ENCODE assay signal across 8 cellular contexts in genomic region chr3:120417272-120417911, GRCh38. TPM values are rescaled to one million over a fixed set of nuclear protein-coding genes. Genes with fewer than 3 reads are reported as not detected.
A peak's percentile ranks its signal among the peaks of the same experiment; 100 is the strongest.
DNase-seq lines count a peak whose midpoint lies in the region; ATAC-seq and TF ChIP-seq lines count a peak whose summit lies in the region.

No MANE protein-coding gene starts in this region.

- ATAC-seq in CD4-positive, alpha-beta T cell (ENCODE audit: poor library complexity), result peak; percentile 99
- ATAC-seq in GM19452 (IDR thresholded peaks at IDR 0.05; ENCODE audit: unreplicated experiment) (peak; percentile 99), HG03575 (IDR thresholded peaks at IDR 0.05; ENCODE audit: extremely low read depth, insufficient number of reproducible peaks, low FRiP score, unreplicated experiment) (peak; percentile 98)
- peak; percentile 99 for ATAC-seq in activated CD8-positive, alpha-beta T cell treated with anti-CD3 and anti-CD28 coated beads for 36 hours

- peaks cover 5% of the 10 kb centered on the region for H3K27me3 Mint-ChIP-seq in CD4-positive, alpha-beta T cell
- no peaks in the 10 kb centered on the region for H3K27me3 Mint-ChIP-seq in activated CD8-positive, alpha-beta T cell treated with anti-CD3 and anti-CD28 coated beads for 36 hours

- H3K36me3 Mint-ChIP-seq in CD4-positive, alpha-beta T cell (ENCODE audit: low read depth), result no peaks in the 10 kb centered on the region
- H3K36me3 Mint-ChIP-seq in activated CD8-positive, alpha-beta T cell treated with anti-CD3 and anti-CD28 coated beads for 36 hours (ENCODE audit: low read depth), result no peaks in the 10 kb centered on the region

- peak overlapping the region; percentile 77 for H3K4me3 Mint-ChIP-seq in CD4-positive, alpha-beta T cell
- peak overlapping the region; percentile 81 for H3K4me3 Mint-ChIP-seq in activated CD8-positive, alpha-beta T cell treated with anti-CD3 and anti-CD28 coated beads for 36 hours

- CTCF ChIA-PET in CD4-positive, alpha-beta T cell (lab: Charles Lee), result interaction anchor here (0.6 to 2.1 kb wide), 18 partner anchors 9 to 526 kb away, joined by 3 to 24 read pairs (median 3); no protein-coding TSS in a partner anchor
- CTCF ChIA-PET in activated CD8-positive, alpha-beta T cell treated with anti-CD3 and anti-CD28 coated beads for 36 hours (lab: Charles Lee), result interaction anchor here (0.6 to 4.6 kb wide), 68 partner anchors 8 to 607 kb away, joined by 3 to 131 read pairs (median 4); partner anchors contain the start of genes LRRC58 and NDUFB4

- peaks cover 14% of the 10 kb centered on the region for H3K4me1 Mint-ChIP-seq in CD4-positive, alpha-beta T cell (ENCODE audit: low read depth)
- peaks cover 6% of the 10 kb centered on the region for H3K4me1 Mint-ChIP-seq in activated CD8-positive, alpha-beta T cell treated with anti-CD3 and anti-CD28 coated beads for 36 hours (ENCODE audit: low read depth)

- H3K27me3 ChIP-seq in CD4-positive, alpha-beta T cell (ENCODE audit: control insufficient read depth, insufficient read depth, low read length), result no peaks in the 10 kb centered on the region

- DNase-seq in CD4-positive, alpha-beta T cell, result peak; percentile 69 to 79 (median 74)
- DNase-seq in NCI-H774 (lab: John Stamatoyannopoulos, UW) (peak; percentile 74), medulla oblongata (ENCODE audit: extremely low spot score) (peak; percentile 98)
- DNase-seq in activated CD8-positive, alpha-beta T cell treated with anti-CD3 and anti-CD28 coated beads for 36 hours, result peak; percentile 95
- DNase-seq in effector CD8-positive, alpha-beta T cell (lab: John Stamatoyannopoulos, UW), result peak; percentile 64
- peak; percentile 63 for DNase-seq in stimulated activated CD8-positive, alpha-beta memory T cell treated with anti-CD3 and anti-CD28 coated beads, Interleukin-12 subunit alpha, Interleukin-12 subunit beta, amount 100 ng/mL, for 1 hour (ENCODE audit: low read depth)

- no peaks in the 10 kb centered on the region for H3K9me3 ChIP-seq in CD4-positive, alpha-beta T cell (ENCODE audit: control insufficient read depth, low read length)

- intact Hi-C loops in CD4-positive, alpha-beta T cell (cut with DNase I, micrococcal nuclease), result loop anchor here (1.0 to 5.0 kb wide), 6 partner anchors 60 to 525 kb away; partner anchors contain the start of gene LRRC58 (in 1 of the 2)
- intact Hi-C loops in activated CD8-positive, alpha-beta T cell treated with anti-CD3 and anti-CD28 coated beads for 36 hours (cut with micrococcal nuclease), result loop anchor here (1.0 to 5.0 kb wide), 3 partner anchors 70 to 173 kb away; partner anchors contain the start of gene LRRC58

- no peak overlapping the region for H3K27ac ChIP-seq in CD4-positive, alpha-beta T cell (ENCODE audit: low read depth, low read length)

- H3K27ac Mint-ChIP-seq in CD4-positive, alpha-beta T cell, result no peak overlapping the region
- H3K27ac Mint-ChIP-seq in activated CD8-positive, alpha-beta T cell treated with anti-CD3 and anti-CD28 coated beads for 36 hours, result peak overlapping the region; percentile 78

- POLR2A ChIA-PET in CD4-positive, alpha-beta T cell (lab: Charles Lee), result interaction anchor here (0.9 to 2.0 kb wide), 6 partner anchors 15 to 322 kb away, joined by 3 to 15 read pairs (median 4); partner anchors contain the start of gene LRRC58
- POLR2A ChIA-PET in activated CD8-positive, alpha-beta T cell treated with anti-CD3 and anti-CD28 coated beads for 36 hours (lab: Charles Lee), result interaction anchor here (0.6 to 1.3 kb wide), 2 partner anchors 67 to 179 kb away, joined by 3 to 4 read pairs; partner anchors contain the start of gene NDUFB4

- H3K9me3 Mint-ChIP-seq in CD4-positive, alpha-beta T cell, result no peaks in the 10 kb centered on the region
- H3K9me3 Mint-ChIP-seq in activated CD8-positive, alpha-beta T cell treated with anti-CD3 and anti-CD28 coated beads for 36 hours, result no peaks in the 10 kb centered on the region

- peak; percentile 87 for TF ChIP-seq CTCF in CD4-positive, alpha-beta T cell (IDR thresholded peaks at IDR 0.05)
- TF ChIP-seq CTCF in activated CD8-positive, alpha-beta T cell treated with anti-CD3 and anti-CD28 coated beads for 36 hours (IDR thresholded peaks at IDR 0.05), result peak; percentile 79

RNA-seq across cellular contexts. Expression of gene FSTL1, which starts 33.4 kb away (rescaled TPM):
- under 1 TPM in 1 of 2 experiments, not detected in 1; 0.03 TPM for total RNA-seq in CD4-positive, alpha-beta T cell
- total RNA-seq in activated CD8-positive, alpha-beta T cell treated with anti-CD3 and anti-CD28 coated beads for 36 hours, result 1 to 10 TPM; 1.0 to 2.9 TPM
